1 cellular context compared by ENCODE assay signal in the genomic region with DNA sequence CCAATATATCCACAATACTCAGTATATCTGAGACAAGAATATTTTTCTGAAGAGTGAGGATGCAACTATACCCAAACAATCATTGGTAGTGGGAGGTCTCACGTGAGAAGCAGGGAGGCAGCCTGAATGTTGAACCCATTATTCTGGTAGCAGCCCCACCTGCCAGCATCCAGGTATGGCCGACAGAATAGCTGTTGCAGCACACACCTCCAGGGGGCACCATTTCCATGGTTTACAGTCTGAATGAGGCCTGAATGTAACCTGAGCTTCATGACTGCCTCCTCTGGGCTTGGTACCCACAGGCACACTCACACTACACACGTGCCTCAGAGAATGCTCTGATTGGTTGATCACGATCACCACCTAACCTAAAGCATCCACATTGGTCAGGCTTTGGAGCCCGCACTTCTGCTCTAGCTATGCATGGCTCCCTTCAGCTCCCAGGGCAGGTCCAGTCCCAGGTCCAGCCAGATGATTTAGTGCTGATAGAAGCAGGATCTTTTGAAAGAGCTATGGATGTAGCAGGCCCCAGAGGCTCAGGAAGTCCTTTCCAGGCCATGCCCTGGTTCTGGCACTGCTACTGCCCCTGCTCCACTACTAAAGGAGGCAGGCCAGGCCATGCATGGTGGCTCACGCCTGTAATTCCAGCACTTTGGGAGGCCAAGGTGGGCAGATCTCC.
TF ChIP-seq lines count a peak whose summit lies in the region.

No MANE protein-coding gene starts in this region.

TF ChIP-seq in HCT116, 20 proteins besides CTCF, POLR2A, EP300 and RAD21 (continued from another document):
- TF ChIP-seq, protein P1, sequence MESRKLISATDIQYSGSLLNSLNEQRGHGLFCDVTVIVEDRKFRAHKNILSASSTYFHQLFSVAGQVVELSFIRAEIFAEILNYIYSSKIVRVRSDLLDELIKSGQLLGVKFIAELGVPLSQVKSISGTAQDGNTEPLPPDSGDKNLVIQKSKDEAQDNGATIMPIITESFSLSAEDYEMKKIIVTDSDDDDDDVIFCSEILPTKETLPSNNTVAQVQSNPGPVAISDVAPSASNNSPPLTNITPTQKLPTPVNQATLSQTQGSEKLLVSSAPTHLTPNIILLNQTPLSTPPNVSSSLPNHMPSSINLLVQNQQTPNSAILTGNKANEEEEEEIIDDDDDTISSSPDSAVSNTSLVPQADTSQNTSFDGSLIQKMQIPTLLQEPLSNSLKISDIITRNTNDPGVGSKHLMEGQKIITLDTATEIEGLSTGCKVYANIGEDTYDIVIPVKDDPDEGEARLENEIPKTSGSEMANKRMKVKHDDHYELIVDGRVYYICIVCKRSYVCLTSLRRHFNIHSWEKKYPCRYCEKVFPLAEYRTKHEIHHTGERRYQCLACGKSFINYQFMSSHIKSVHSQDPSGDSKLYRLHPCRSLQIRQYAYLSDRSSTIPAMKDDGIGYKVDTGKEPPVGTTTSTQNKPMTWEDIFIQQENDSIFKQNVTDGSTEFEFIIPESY (IDR thresholded peaks at IDR 0.05; ENCODE audit: extremely low read depth, insufficient replicate concordance, low read length), result no peak
- TF ChIP-seq SP1 (IDR thresholded peaks at IDR 0.05; ENCODE audit: low read depth) (peak; percentile 93), SIN3A (IDR thresholded peaks at IDR 0.05; ENCODE audit: low read depth) (no peak)
- TF ChIP-seq, protein P2, sequence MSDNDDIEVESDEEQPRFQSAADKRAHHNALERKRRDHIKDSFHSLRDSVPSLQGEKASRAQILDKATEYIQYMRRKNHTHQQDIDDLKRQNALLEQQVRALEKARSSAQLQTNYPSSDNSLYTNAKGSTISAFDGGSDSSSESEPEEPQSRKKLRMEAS (IDR thresholded peaks at IDR 0.05), result peak; percentile 97
